ENCODE assay signal across 9 cellular contexts in the genomic region with DNA sequence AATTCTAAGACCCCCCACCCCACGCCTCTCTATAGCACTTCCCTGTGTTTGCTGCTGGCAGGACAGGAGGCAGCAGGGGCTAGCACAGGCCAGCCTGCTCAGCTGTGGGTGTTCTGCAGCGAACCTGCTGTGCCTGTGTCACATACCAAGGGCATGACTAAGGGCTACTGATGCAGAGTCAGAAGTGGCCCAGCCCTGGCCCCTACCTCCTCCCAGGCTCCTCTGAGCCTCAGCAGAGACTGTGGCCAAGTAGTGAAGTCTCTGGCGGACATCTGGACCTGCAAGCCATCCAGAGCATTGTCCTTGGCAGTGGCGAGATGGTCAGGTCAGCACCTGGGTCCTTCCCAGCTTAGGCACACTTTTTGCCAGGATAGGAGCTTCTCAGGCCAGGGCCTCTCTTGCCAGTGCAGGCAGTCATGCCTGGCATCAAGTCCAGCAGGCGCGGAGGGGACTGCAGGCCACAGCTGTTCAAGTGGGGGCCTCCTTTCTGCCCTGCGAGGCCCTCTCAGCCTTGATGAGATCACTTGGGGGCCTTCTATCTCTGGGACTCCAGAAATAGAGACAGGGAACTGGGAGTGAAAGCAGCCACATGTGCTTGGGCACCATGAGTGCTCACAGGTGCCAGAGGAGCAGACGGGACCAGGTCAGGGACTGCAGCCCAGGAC.
A peak's percentile ranks its signal among the peaks of the same experiment; 100 is the strongest.
DNase-seq lines count a peak whose midpoint lies in the region; ATAC-seq and TF ChIP-seq lines count a peak whose summit lies in the region.
"Had no signal": no experiment of that assay in that cellular context is flagged by ENCODE, and none has a peak within 500 bp of the region (broad histone marks: within the 10 kb centered on the region; RNA-seq: fewer than 3 reads in every experiment).

No MANE protein-coding gene starts in this region.

- DNase-seq in GM03348 (ENCODE audit: low spot score) (peak; percentile 33), NT2/D1 (ENCODE audit: low read depth, low spot score) (peak; percentile 28), esophagus muscularis mucosa (ENCODE audit: extremely low spot score) (peak; percentile 80), omental fat pad (ENCODE audit: low spot score) (peak; percentile 18), NCI-H2227 treated with DMSO at 0.1 percent for 48 hours (lab: John Stamatoyannopoulos, UW) (no peak), epidermal melanocyte (ENCODE audit: insufficient read length, low spot score) (no peak), amniotic stem cell (lab: John Stamatoyannopoulos, UW) (no peak), T-helper 1 cell (no peak)
- DNase-seq: effector memory CD8-positive, alpha-beta T cell had no signal

- H3K9me3 ChIP-seq in NT2/D1 (ENCODE audit: insufficient read depth, low read length) (peaks cover 33% of the 10 kb centered on the region), esophagus muscularis mucosa (no peaks in the 10 kb centered on the region)

- TF ChIP-seq POLR2A in esophagus muscularis mucosa (IDR thresholded peaks at IDR 0.05; ENCODE audit: low read depth) = no peak

- ATAC-seq in omental fat pad (ENCODE audit: low FRiP score) = no peak
- ATAC-seq: effector memory CD8-positive, alpha-beta T cell had no signal

- peaks cover 2% of the 10 kb centered on the region for H3K4me1 ChIP-seq in NT2/D1 (ENCODE audit: insufficient read depth, insufficient read length)
- peaks cover 0 to 7% (median 1%) of the 10 kb centered on the region in 4 donors for H3K4me1 ChIP-seq in esophagus muscularis mucosa

- TF ChIP-seq EP300 in esophagus muscularis mucosa (IDR thresholded peaks at IDR 0.05) = no peak

- H3K27ac ChIP-seq in esophagus muscularis mucosa (replicated peaks in 1 of 4) = no peak overlapping the region

- H3K9ac ChIP-seq in NT2/D1 (ENCODE audit: insufficient read length, low read depth) = no peak overlapping the region

- H3K36me3 ChIP-seq in NT2/D1 (ENCODE audit: insufficient read depth, insufficient read length, low read length) (no peaks in the 10 kb centered on the region), esophagus muscularis mucosa (no peaks in the 10 kb centered on the region)

- 77% methylated on average over 5 of the region's 8 CpGs for WGBS in esophagus muscularis mucosa

- TF ChIP-seq CTCF in esophagus muscularis mucosa (IDR thresholded peaks at IDR 0.05) (no peak), omental fat pad (IDR thresholded peaks at IDR 0.05) (no peak)

- intact Hi-C loops in esophagus muscularis mucosa (cut with DNase I) = no loop called here

- H3K4me3 ChIP-seq in NT2/D1 (ENCODE audit: insufficient read length, low read depth) (no peak overlapping the region), esophagus muscularis mucosa (no peak overlapping the region)

- H3K27me3 ChIP-seq in NT2/D1 (ENCODE audit: insufficient read depth, insufficient read length) (no peaks in the 10 kb centered on the region), esophagus muscularis mucosa (no peaks in the 10 kb centered on the region)

Comparison
In these comparisons a context has a peak if more than half of its experiments do, and no peak if none do; other contexts are left out.
1. DNase-seq: peak in GM03348 (single experiment), NT2/D1 (single experiment), esophagus muscularis mucosa (single experiment) and omental fat pad (single experiment); none in NCI-H2227 treated with DMSO at 0.1 percent for 48 hours (single experiment), epidermal melanocyte (single experiment), amniotic stem cell (single experiment) and T-helper 1 cell (0 of 5).